Comparison of ENCODE assay signal across 19 cellular contexts in the genomic region with DNA sequence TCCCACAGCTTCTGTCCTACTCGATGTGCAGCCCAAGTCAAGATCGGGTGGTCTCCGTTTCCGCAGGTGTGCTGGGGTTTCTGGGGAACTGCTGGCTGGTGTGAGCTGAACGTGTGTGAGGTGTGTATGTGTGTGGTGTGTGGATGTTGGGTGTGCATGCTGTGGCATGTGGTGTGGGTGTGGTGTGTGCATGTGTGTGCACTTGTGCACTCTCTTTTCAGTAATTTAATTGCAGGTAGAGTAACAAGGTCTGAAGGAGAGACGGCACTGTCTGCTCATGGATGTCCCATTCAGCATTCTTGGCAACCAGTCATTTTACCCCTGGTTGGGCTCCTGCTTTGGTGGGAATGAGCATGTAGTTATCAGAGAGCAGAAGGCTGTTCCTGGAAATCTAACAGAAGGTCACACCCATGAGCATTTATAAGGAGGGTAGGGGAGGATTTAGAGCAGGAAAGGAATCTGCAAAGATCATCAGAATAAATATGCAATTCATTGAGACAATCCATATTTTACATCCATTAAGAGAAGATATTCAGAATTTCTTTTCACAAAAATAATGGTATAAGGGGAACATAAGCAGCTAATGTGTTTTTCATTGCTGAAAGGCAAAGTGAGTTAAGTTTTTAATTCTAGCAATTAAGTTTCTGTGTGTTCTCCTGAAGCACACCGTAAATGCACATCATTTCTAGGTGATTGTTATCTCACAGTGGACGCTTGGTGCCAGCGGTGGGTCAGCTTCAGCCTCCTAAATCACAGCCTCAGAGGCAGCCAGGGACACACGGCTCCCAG.
DNase-seq lines count a peak whose midpoint lies in the region; ATAC-seq and TF ChIP-seq lines count a peak whose summit lies in the region.
"Had no signal": no experiment of that assay in that cellular context is flagged by ENCODE, and none has a peak within 500 bp of the region (broad histone marks: within the 10 kb centered on the region; RNA-seq: fewer than 3 reads in every experiment).

No MANE protein-coding gene starts in this region.

- POLR2A ChIA-PET in activated naive CD8-positive, alpha-beta T cell treated with anti-CD3 and anti-CD28 coated beads, Interleukin-2, amount 10 ng/mL, durations not matched to agents 7 days and 5 days (lab: Charles Lee) = no interaction called here

- H3K27ac Mint-ChIP-seq in activated naive CD8-positive, alpha-beta T cell treated with anti-CD3 and anti-CD28 coated beads, Interleukin-2, amount 10 ng/mL, durations not matched to agents 7 days and 5 days = peak overlapping the region; percentile 28
- H3K27ac Mint-ChIP-seq in activated naive CD8-positive, alpha-beta T cell treated with anti-CD3 and anti-CD28 coated beads for 36 hours = no peak overlapping the region
- H3K27ac Mint-ChIP-seq in brain (peak overlapping the region in 3 of 5 experiments; percentile 72 to 83 (median 74)), progenitor cell of endocrine pancreas (peak overlapping the region; percentile 26)
- H3K27ac Mint-ChIP-seq: activated T-cell treated with anti-CD3 and anti-CD28 coated beads, Interleukin-2, amount 50 U/mL, for 72 hours; endodermal cell; mesothelial cell of epicardium had no signal

- H3K36me3 Mint-ChIP-seq in activated naive CD8-positive, alpha-beta T cell treated with anti-CD3 and anti-CD28 coated beads, Interleukin-2, amount 10 ng/mL, durations not matched to agents 7 days and 5 days = peaks cover 11% of the 10 kb centered on the region
- H3K36me3 Mint-ChIP-seq in activated naive CD8-positive, alpha-beta T cell treated with anti-CD3 and anti-CD28 coated beads for 36 hours = peaks cover 11% of the 10 kb centered on the region
- H3K36me3 Mint-ChIP-seq in brain (peaks cover 38% of the 10 kb centered on the region), progenitor cell of endocrine pancreas (ENCODE audit: insufficient read depth) (peaks cover 14% of the 10 kb centered on the region)

- H3K9me3 Mint-ChIP-seq in activated naive CD8-positive, alpha-beta T cell treated with anti-CD3 and anti-CD28 coated beads, Interleukin-2, amount 10 ng/mL, durations not matched to agents 7 days and 5 days = no peaks in the 10 kb centered on the region
- H3K9me3 Mint-ChIP-seq in activated naive CD8-positive, alpha-beta T cell treated with anti-CD3 and anti-CD28 coated beads for 36 hours = no peaks in the 10 kb centered on the region
- H3K9me3 Mint-ChIP-seq in brain (no peaks in the 10 kb centered on the region), progenitor cell of endocrine pancreas (ENCODE audit: low read depth) (no peaks in the 10 kb centered on the region)
- H3K9me3 Mint-ChIP-seq: activated T-cell treated with anti-CD3 and anti-CD28 coated beads, Interleukin-2, amount 50 U/mL, for 72 hours; CD4-positive, CD25-positive, alpha-beta regulatory T cell; endodermal cell; IgD-negative memory B cell; mesothelial cell of epicardium; naive thymus-derived CD8-positive, alpha-beta T cell had no signal

- H3K4me3 Mint-ChIP-seq in activated naive CD8-positive, alpha-beta T cell treated with anti-CD3 and anti-CD28 coated beads, Interleukin-2, amount 10 ng/mL, durations not matched to agents 7 days and 5 days = no peak overlapping the region
- H3K4me3 Mint-ChIP-seq in activated naive CD8-positive, alpha-beta T cell treated with anti-CD3 and anti-CD28 coated beads for 36 hours = no peak overlapping the region
- no peak overlapping the region for H3K4me3 Mint-ChIP-seq in brain
- no peak overlapping the region for H3K4me3 Mint-ChIP-seq in progenitor cell of endocrine pancreas (ENCODE audit: low read depth)
- H3K4me3 Mint-ChIP-seq: activated T-cell treated with anti-CD3 and anti-CD28 coated beads, Interleukin-2, amount 50 U/mL, for 72 hours; endodermal cell; IgD-negative memory B cell; mesothelial cell of epicardium; naive thymus-derived CD8-positive, alpha-beta T cell had no signal

- no peak for TF ChIP-seq CTCF in brain (conservative IDR thresholded peaks at IDR 0.05)
- no peak for TF ChIP-seq CTCF in progenitor cell of endocrine pancreas (IDR thresholded peaks at IDR 0.05; ENCODE audit: unreplicated experiment)

- DNase-seq in activated naive CD8-positive, alpha-beta T cell treated with anti-CD3 and anti-CD28 coated beads, Interleukin-2, amount 10 ng/mL, durations not matched to agents 7 days and 5 days = no peak
- no peak for DNase-seq in activated naive CD8-positive, alpha-beta T cell treated with anti-CD3 and anti-CD28 coated beads for 36 hours
- DNase-seq in NCI-H1694 (lab: John Stamatoyannopoulos, UW) (peak; percentile 74), progenitor cell of endocrine pancreas (ENCODE audit: low spot score, unreplicated experiment) (no peak), iPS-NIHi7 (ENCODE audit: extremely low spot score) (no peak), nucleus accumbens (lab: John Stamatoyannopoulos, UW) (no peak)
- DNase-seq: activated CD4-positive, CD25-positive, alpha-beta regulatory T cell treated with anti-CD3 and anti-CD28 coated beads, Interleukin-2, amount 50 U/mL, for 72 hours; activated T-cell treated with anti-CD3 and anti-CD28 coated beads, Interleukin-2, amount 50 U/mL, for 72 hours; CD4-positive, CD25-positive, alpha-beta regulatory T cell; cortex of kidney; GDM1; left colon; NCI-H524; RPMI8226 had no signal

- H3K4me1 Mint-ChIP-seq in activated naive CD8-positive, alpha-beta T cell treated with anti-CD3 and anti-CD28 coated beads, Interleukin-2, amount 10 ng/mL, durations not matched to agents 7 days and 5 days = peaks cover 7% of the 10 kb centered on the region
- peaks cover 9% of the 10 kb centered on the region for H3K4me1 Mint-ChIP-seq in activated naive CD8-positive, alpha-beta T cell treated with anti-CD3 and anti-CD28 coated beads for 36 hours
- peaks cover 37% of the 10 kb centered on the region for H3K4me1 Mint-ChIP-seq in brain
- H3K4me1 Mint-ChIP-seq in progenitor cell of endocrine pancreas (ENCODE audit: low read depth) = no peaks in the 10 kb centered on the region
- H3K4me1 Mint-ChIP-seq: mesothelial cell of epicardium had no signal

- no peaks in the 10 kb centered on the region for H3K27me3 Mint-ChIP-seq in activated naive CD8-positive, alpha-beta T cell treated with anti-CD3 and anti-CD28 coated beads, Interleukin-2, amount 10 ng/mL, durations not matched to agents 7 days and 5 days
- H3K27me3 Mint-ChIP-seq in activated naive CD8-positive, alpha-beta T cell treated with anti-CD3 and anti-CD28 coated beads for 36 hours = no peaks in the 10 kb centered on the region
- H3K27me3 Mint-ChIP-seq in brain (no peaks in the 10 kb centered on the region), progenitor cell of endocrine pancreas (no peaks in the 10 kb centered on the region)
- H3K27me3 Mint-ChIP-seq: CD4-positive, CD25-positive, alpha-beta regulatory T cell; IgD-negative memory B cell; naive thymus-derived CD8-positive, alpha-beta T cell had no signal

- no peak for ATAC-seq in activated naive CD8-positive, alpha-beta T cell treated with anti-CD3 and anti-CD28 coated beads, Interleukin-2, amount 10 ng/mL, durations not matched to agents 7 days and 5 days (ENCODE audit: low read depth)
- ATAC-seq: activated T-cell treated with anti-CD3 and anti-CD28 coated beads, Interleukin-2, amount 50 U/mL, for 72 hours; naive thymus-derived CD8-positive, alpha-beta T cell had no signal
